ENCODE assay signal across 12 cellular contexts in the genomic region with DNA sequence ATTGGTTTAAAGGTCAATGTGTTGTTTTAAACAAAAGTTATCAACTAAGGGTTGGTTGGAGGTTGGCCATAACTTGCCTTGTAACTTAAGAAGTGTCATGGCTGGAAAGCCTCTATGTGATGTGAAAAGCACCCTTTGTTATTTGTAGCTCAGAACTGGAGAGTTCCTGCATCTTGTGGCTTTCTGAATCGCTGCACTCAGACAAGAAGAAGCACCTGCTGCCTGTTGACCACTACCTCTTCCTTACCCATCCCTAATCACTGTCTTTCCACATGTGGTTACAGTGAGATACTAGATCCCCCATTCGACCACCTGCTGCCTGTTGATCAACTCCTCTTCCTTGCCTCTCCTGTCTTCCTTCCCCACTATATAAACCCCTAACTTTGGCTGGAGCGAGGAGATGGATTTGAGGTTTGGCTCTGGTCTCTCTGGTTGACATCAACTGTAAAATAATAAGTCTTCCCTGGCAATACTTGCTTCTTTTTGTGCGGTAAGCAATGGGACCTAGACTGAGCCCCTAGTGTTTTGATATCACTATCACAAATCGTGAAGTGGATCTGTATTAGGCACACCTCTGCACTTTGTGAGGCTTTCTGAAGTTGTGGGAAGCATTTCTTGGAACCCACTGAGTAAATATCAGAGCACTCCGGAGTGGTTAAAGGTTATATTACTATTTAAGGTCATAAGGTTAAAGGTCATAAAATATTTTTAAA. TPM values are rescaled to one million over a fixed set of nuclear protein-coding genes. Genes with fewer than 3 reads are reported as not detected.
DNase-seq lines count a peak whose midpoint lies in the region; ATAC-seq, FAIRE-seq and TF ChIP-seq lines count a peak whose summit lies in the region.
"Had no signal": no experiment of that assay in that cellular context is flagged by ENCODE, and none has a peak within 500 bp of the region (broad histone marks: within the 10 kb centered on the region; RNA-seq: fewer than 3 reads in every experiment).

No MANE protein-coding gene starts in this region.

- H4K20me1 ChIP-seq in hepatocyte (ENCODE audit: insufficient read depth, poor library complexity, severe bottlenecking): no peaks in the 10 kb centered on the region

- no peak overlapping the region for H3K27ac ChIP-seq in hepatocyte
- H3K27ac ChIP-seq: foreskin keratinocyte had no signal

- H3K9me2 ChIP-seq in hepatocyte (replicated peaks; ENCODE audit: insufficient read depth): no peaks in the 10 kb centered on the region

- WGBS in hepatocyte (ENCODE audit: low lambda C conversion rate, missing lambda C conversion rate): 92% methylated on average over 6 of the region's 6 CpGs

- TF ChIP-seq CTCF in natural killer cell (IDR thresholded peaks at IDR 0.05) (no peak), hepatocyte (IDR thresholded peaks at IDR 0.05; ENCODE audit: poor library complexity) (no peak)

- TF ChIP-seq POLR2A in GM12891 (IDR thresholded peaks at IDR 0.05; ENCODE audit: low read depth, low read length): no peak

- ATAC-seq in GM19467 (IDR thresholded peaks at IDR 0.05; ENCODE audit: unreplicated experiment) (peak; percentile 80), HG02938 (IDR thresholded peaks at IDR 0.05; ENCODE audit: unreplicated experiment) (peak; percentile 87), natural killer cell (no peak)
- ATAC-seq: foreskin keratinocyte had no signal

- H3K9me3 Mint-ChIP-seq in natural killer cell: peaks cover 0 to 2% of the 10 kb centered on the region in 2 donors

- DNase-seq in GM12891 (ENCODE audit: insufficient read length, low spot score) (no peak), LHCN-M2 (ENCODE audit: low read depth) (peak; percentile 17), natural killer cell (no peak), hepatocyte (ENCODE audit: low spot score) (no peak)
- DNase-seq in activated CD8-positive, alpha-beta memory T cell treated with anti-CD3 and anti-CD28 coated beads for 24 hours: no peak
- DNase-seq in stimulated activated CD4-positive, alpha-beta T cell treated with anti-CD3 and anti-CD28 coated beads, Interleukin-12 subunit alpha, Interleukin-12 subunit beta, amount 100 ng/mL, for 4 hours: no peak
- DNase-seq: amygdala, foreskin keratinocyte, kidney, trophoblast cell had no signal

- no peaks in the 10 kb centered on the region for H3K27me3 Mint-ChIP-seq in natural killer cell (ENCODE audit: low read depth in 2 of 2)

- peaks cover 19 to 23% of the 10 kb centered on the region in 2 donors for H3K4me1 Mint-ChIP-seq in natural killer cell

- H3K27ac Mint-ChIP-seq in natural killer cell: peak overlapping the region in 1 of 2 donors; percentile 42

- no peaks in the 10 kb centered on the region for H3K9me3 ChIP-seq in hepatocyte (ENCODE audit: low read depth)

- intact Hi-C loops in natural killer cell (cut with micrococcal nuclease): no loop called here

- H3K36me3 ChIP-seq in hepatocyte (replicated peaks; ENCODE audit: insufficient read depth, low read depth): no peaks in the 10 kb centered on the region

- no peak overlapping the region for H3K4me3 Mint-ChIP-seq in natural killer cell

- H3K4me2 ChIP-seq in hepatocyte: no peak overlapping the region

- H3K36me3 Mint-ChIP-seq in natural killer cell: peaks cover 3% of the 10 kb centered on the region

- H2AFZ ChIP-seq in hepatocyte: no peak overlapping the region

- no peaks in the 10 kb centered on the region for H3K4me1 ChIP-seq in hepatocyte (ENCODE audit: insufficient read depth)

- peak; percentile 86 for FAIRE-seq in GM12891 (lab: Jason Lieb, UNC)
- FAIRE-seq: kidney had no signal

- H3K79me2 ChIP-seq in hepatocyte: no peaks in the 10 kb centered on the region

- no peaks in the 10 kb centered on the region for H3K27me3 ChIP-seq in hepatocyte
- H3K27me3 ChIP-seq: foreskin keratinocyte had no signal

- no peak overlapping the region for H3K4me3 ChIP-seq in hepatocyte

TF ChIP-seq in GM12891, 5 proteins besides CTCF, POLR2A, EP300 and RAD21:
- TF ChIP-seq TAF1 (IDR thresholded peaks at IDR 0.05; ENCODE audit: low read depth, low read length) (no peak), POU2F2 (IDR thresholded peaks at IDR 0.05; ENCODE audit: low read depth, low read length) (no peak), SPI1 (IDR thresholded peaks at IDR 0.05; ENCODE audit: low read depth, low read length) (peak; percentile 61), POLR2AphosphoS5 (IDR thresholded peaks at IDR 0.05; ENCODE audit: low read depth, low read length) (no peak), PAX5 (IDR thresholded peaks at IDR 0.05; ENCODE audit: insufficient read depth, low read length, severe bottlenecking) (peak; percentile 35)

RNA-seq across cellular contexts. Expression of a gene that starts 13.8 kb away (rescaled TPM):
- 18.9 TPM for polyA plus RNA-seq in GM12891 (2012; ENCODE audit: low read depth, missing spikeins)
- total RNA-seq in LHCN-M2 (2014; rRNA removed) (11.9 and 23.9 TPM in 2 replicates), natural killer cell (1 to 10 TPM; 3.1 to 6.6 (median 4.3) TPM), hepatocyte (9.7 and 16.8 TPM in 2 replicates)
- 18.2 TPM for polyA plus RNA-seq in LHCN-M2 (2012)
- 11.1 and 12.8 TPM in 2 replicates for polyA plus RNA-seq in hepatocyte

Comparison
In these comparisons a context has a peak if more than half of its experiments do, and no peak if none do; other contexts are left out.
1. ATAC-seq: peak in GM19467 (single experiment) and HG02938 (single experiment); none in natural killer cell (0 of 3).